Comparison of ENCODE assay signal across 8 cellular contexts in the genomic region with DNA sequence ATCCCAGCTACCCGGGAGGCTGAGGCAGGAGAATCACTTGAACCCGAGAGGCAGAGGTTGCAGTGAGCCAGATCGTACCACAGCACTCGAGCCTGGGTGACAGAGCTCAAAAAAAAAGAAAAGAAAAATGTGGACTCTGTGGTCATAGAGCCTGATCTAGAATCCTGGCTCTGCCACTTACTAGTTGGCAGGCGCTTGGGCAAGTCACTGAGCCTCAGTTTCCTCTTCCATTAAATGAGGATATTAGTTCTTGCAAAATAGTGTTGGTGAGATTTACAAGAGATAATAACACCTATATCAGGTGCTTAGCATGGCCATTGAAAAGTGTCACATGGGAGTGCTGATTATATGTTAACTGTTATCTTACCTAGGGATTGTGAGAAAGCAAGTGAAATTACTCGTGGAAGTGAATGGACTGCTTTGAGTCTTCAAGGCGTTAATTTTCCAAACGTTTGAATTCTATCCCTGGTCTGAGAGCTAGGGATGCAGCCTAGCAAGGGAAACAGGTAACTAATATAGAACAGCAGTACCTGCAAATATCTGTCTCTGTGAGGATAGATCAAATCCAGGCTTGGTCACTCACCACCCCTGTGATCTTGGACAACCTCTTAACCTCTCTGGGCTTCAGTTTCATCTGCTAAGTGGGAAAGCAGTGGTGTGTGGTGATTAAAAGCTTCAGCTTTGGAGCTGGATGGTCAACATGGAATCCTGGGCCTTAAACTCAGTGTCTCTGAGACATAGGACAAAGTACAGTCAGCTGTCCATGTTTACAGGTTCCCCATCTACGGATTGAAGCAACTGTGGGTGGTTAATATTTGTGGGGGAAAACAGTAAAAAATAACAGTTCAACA. TPM values are rescaled to one million over a fixed set of nuclear protein-coding genes. Genes with fewer than 3 reads are reported as not detected.
A peak's percentile ranks its signal among the peaks of the same experiment; 100 is the strongest.
DNase-seq lines count a peak whose midpoint lies in the region; ATAC-seq and TF ChIP-seq lines count a peak whose summit lies in the region.

No MANE protein-coding gene starts in this region.

- peak overlapping the region; percentile 96 for H3K4me3 Mint-ChIP-seq in activated naive CD4-positive, alpha-beta T cell treated with anti-CD3 and anti-CD28 coated beads for 36 hours
- H3K4me3 Mint-ChIP-seq in memory B cell, result peak overlapping the region; percentile 92
- peak overlapping the region; percentile 95 for H3K4me3 Mint-ChIP-seq in type B pancreatic cell

- H3K4me1 ChIP-seq in adipocyte (ENCODE audit: control insufficient read depth, insufficient read depth, low read length), result peaks cover 15% of the 10 kb centered on the region

- H3K27ac Mint-ChIP-seq in activated naive CD4-positive, alpha-beta T cell treated with anti-CD3 and anti-CD28 coated beads for 36 hours, result peak overlapping the region; percentile 96
- H3K27ac Mint-ChIP-seq in memory B cell (peak overlapping the region; percentile 97), type B pancreatic cell (no peak overlapping the region)

- TF ChIP-seq CTCF in type B pancreatic cell (conservative IDR thresholded peaks at IDR 0.05), result no peak

- ATAC-seq in memory B cell (ENCODE audit: low read depth) (no peak), GM21423 (IDR thresholded peaks at IDR 0.05; ENCODE audit: unreplicated experiment) (no peak), GM21526 (IDR thresholded peaks at IDR 0.05; ENCODE audit: low FRiP score, unreplicated experiment) (no peak), GM21381 (IDR thresholded peaks at IDR 0.05; ENCODE audit: unreplicated experiment) (no peak)

- CTCF ChIA-PET in activated naive CD4-positive, alpha-beta T cell treated with anti-CD3 and anti-CD28 coated beads for 36 hours (lab: Charles Lee), result interaction anchor here (0.5 to 1.6 kb wide), 3 partner anchors 35 to 1421 kb away, joined by 3 to 8 read pairs (median 3); no protein-coding TSS in a partner anchor

- H3K4me1 Mint-ChIP-seq in activated naive CD4-positive, alpha-beta T cell treated with anti-CD3 and anti-CD28 coated beads for 36 hours (ENCODE audit: low read depth), result peaks cover 71% of the 10 kb centered on the region
- peaks cover 34% of the 10 kb centered on the region for H3K4me1 Mint-ChIP-seq in memory B cell
- no peaks in the 10 kb centered on the region for H3K4me1 Mint-ChIP-seq in type B pancreatic cell (ENCODE audit: unreplicated experiment)

- peak overlapping the region; percentile 84 for H3K4me3 ChIP-seq in adipocyte (ENCODE audit: low read length)

- no peaks in the 10 kb centered on the region for H3K27me3 Mint-ChIP-seq in activated naive CD4-positive, alpha-beta T cell treated with anti-CD3 and anti-CD28 coated beads for 36 hours (ENCODE audit: low read depth)
- H3K27me3 Mint-ChIP-seq in memory B cell (no peaks in the 10 kb centered on the region), type B pancreatic cell (no peaks in the 10 kb centered on the region)

- H3K9ac ChIP-seq in adipocyte (ENCODE audit: low read length), result peak overlapping the region; percentile 84

- peaks cover 3% of the 10 kb centered on the region for H3K9me3 Mint-ChIP-seq in activated naive CD4-positive, alpha-beta T cell treated with anti-CD3 and anti-CD28 coated beads for 36 hours
- H3K9me3 Mint-ChIP-seq in memory B cell, result peaks cover 2% of the 10 kb centered on the region
- peaks cover 4% of the 10 kb centered on the region for H3K9me3 Mint-ChIP-seq in type B pancreatic cell

- peaks cover 22% of the 10 kb centered on the region for H3K36me3 Mint-ChIP-seq in activated naive CD4-positive, alpha-beta T cell treated with anti-CD3 and anti-CD28 coated beads for 36 hours (ENCODE audit: low read depth)
- peaks cover 4% of the 10 kb centered on the region for H3K36me3 Mint-ChIP-seq in memory B cell
- no peaks in the 10 kb centered on the region for H3K36me3 Mint-ChIP-seq in type B pancreatic cell

- no peak for DNase-seq in activated naive CD4-positive, alpha-beta T cell treated with anti-CD3 and anti-CD28 coated beads for 36 hours
- no peak for DNase-seq in activated naive CD4-positive, alpha-beta T cell (lab: John Stamatoyannopoulos, UW)
- no peak for DNase-seq in adipocyte (ENCODE audit: low read depth)
- no peak for DNase-seq in memory B cell (ENCODE audit: low spot score in 2 of 2)
- peak; percentile 4 for DNase-seq in type B pancreatic cell (ENCODE audit: extremely low spot score, unreplicated experiment)

- H3K9me3 ChIP-seq in adipocyte (ENCODE audit: control insufficient read depth, low read length), result no peaks in the 10 kb centered on the region

- H3K36me3 ChIP-seq in adipocyte (ENCODE audit: control insufficient read depth, insufficient read depth, low read length, severe bottlenecking), result no peaks in the 10 kb centered on the region

- H3K27me3 ChIP-seq in adipocyte (replicated peaks; ENCODE audit: control insufficient read depth, insufficient read depth, low read length), result no peaks in the 10 kb centered on the region

- intact Hi-C loops in activated naive CD4-positive, alpha-beta T cell treated with anti-CD3 and anti-CD28 coated beads for 36 hours (cut with micrococcal nuclease), result loop anchor here (1.0 to 5.0 kb wide), 2 partner anchors 32 to 92 kb away; no protein-coding TSS in a partner anchor

RNA-seq across cellular contexts. Expression of a gene that starts 1.0 kb away (rescaled TPM):
- total RNA-seq in activated naive CD4-positive, alpha-beta T cell treated with anti-CD3 and anti-CD28 coated beads for 36 hours, result 100 to 1,000 TPM; 112 to 117 TPM
- total RNA-seq in type B pancreatic cell (ENCODE audit: low replicate concordance), result 27.1 and 33.3 TPM in 2 replicates

RNA-seq across cellular contexts. Expression of a gene that starts 44.2 kb away (rescaled TPM):
- total RNA-seq in activated naive CD4-positive, alpha-beta T cell treated with anti-CD3 and anti-CD28 coated beads for 36 hours, result 100 to 1,000 TPM; 162 to 170 TPM
- 12.3 and 22.1 TPM in 2 replicates for total RNA-seq in type B pancreatic cell (ENCODE audit: low replicate concordance)
